9 cellular contexts compared by ENCODE assay signal in the genomic region with DNA sequence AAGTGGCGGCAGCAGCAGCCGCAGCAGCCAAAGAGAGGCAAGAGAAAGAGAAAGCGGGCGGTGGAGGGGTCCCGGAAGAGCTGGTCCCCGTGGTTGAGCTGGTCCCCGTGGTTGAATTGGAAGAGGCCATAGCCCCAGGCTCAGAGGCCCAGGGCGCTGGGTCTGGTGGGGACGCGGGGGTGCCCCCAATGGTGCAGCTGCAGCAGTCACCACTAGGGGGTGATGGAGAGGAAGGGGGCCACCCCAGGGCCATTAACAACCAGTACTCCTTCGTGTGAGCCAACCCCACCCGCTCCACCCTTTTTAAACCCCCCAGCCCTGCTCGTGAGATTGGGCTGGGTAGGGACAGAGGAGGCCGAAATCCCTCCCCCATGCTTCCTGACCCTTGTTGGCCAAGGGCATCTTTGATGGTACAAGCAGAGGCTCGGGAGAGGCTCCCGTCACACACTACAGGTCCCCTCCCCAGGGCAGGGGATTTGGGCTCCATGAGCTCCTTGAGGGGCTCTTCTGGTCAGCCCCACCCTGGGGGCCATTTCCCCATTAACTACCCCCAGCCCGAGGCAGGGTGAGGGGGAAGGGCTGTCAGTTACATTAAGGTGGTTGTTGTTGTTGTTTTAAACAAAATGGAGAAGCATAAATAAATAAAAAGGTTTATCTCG. TPM values are rescaled to one million over a fixed set of nuclear protein-coding genes. Genes with fewer than 3 reads are reported as not detected.
DNase-seq lines count a peak whose midpoint lies in the region; ATAC-seq and TF ChIP-seq lines count a peak whose summit lies in the region.
"Had no signal": no experiment of that assay in that cellular context is flagged by ENCODE, and none has a peak within 500 bp of the region (broad histone marks: within the 10 kb centered on the region; RNA-seq: fewer than 3 reads in every experiment).

No MANE protein-coding gene starts in this region.

- no peaks in the 10 kb centered on the region for H3K9me3 ChIP-seq in OCI-LY7 (ENCODE audit: low read length)

- peak; percentile 23 for DNase-seq in GDM1 (lab: John Stamatoyannopoulos, UW)
- DNase-seq in OCI-LY7 (ENCODE audit: low spot score): peak; percentile 50
- peak; percentile 31 for DNase-seq in activated effector memory CD4-positive, alpha-beta T cell treated with Interleukin-2 at 50 U/mL for 16 hours
- DNase-seq in hepatic stellate cell (ENCODE audit: low spot score): peak; percentile 64
- peak; percentile 37 for DNase-seq in stimulated activated CD8-positive, alpha-beta memory T cell treated with anti-CD3 and anti-CD28 coated beads, Interleukin-12 subunit alpha, Interleukin-12 subunit beta, amount 100 ng/mL, for 4 hours (ENCODE audit: low read depth)
- DNase-seq in C1 segment of cervical spinal cord (lab: John Stamatoyannopoulos, UW): no peak

- no peak overlapping the region for H3K27ac ChIP-seq in OCI-LY7 (ENCODE audit: low read depth, low read length, poor library complexity, severe bottlenecking)

- no peaks in the 10 kb centered on the region for H3K9me2 ChIP-seq in OCI-LY7 (ENCODE audit: insufficient read depth, low read length)

- TF ChIP-seq CTCF in OCI-LY7 (conservative IDR thresholded peaks at IDR 0.05; ENCODE audit: low read length): peak; percentile 79

- H3K79me2 ChIP-seq in OCI-LY7 (ENCODE audit: insufficient read depth, low read depth, low read length): peaks cover under 1% of the 10 kb centered on the region; the same call in 1 of the 2 replicates

- TSS peak; percentile 87 for BruUV-seq in OCI-LY7 (replicated peaks; lab: Mats Ljungman, UMichigan)

- CTCF ChIA-PET in OCI-LY7 (lab: Charles Lee; ENCODE audit: unreplicated experiment): interaction anchor here (0.8 kb wide), 1 partner anchor 72 kb away, joined by 3 read pairs; no protein-coding TSS in a partner anchor

- POLR2A ChIA-PET in OCI-LY7 (lab: Charles Lee): no interaction called here

- intact Hi-C loops in OCI-LY7 (cut with micrococcal nuclease; ENCODE audit: unreplicated experiment): loop anchor here (10.0 kb wide), 1 partner anchor 1881 kb away; no protein-coding TSS in a partner anchor

- H4K20me1 ChIP-seq in OCI-LY7 (ENCODE audit: insufficient read depth, low read length): no peaks in the 10 kb centered on the region

- peaks cover 55% of the 10 kb centered on the region for H3K36me3 ChIP-seq in OCI-LY7 (ENCODE audit: insufficient read depth, low read length)

- H3K4me2 ChIP-seq in OCI-LY7 (ENCODE audit: low read length): no peak overlapping the region

- no peak overlapping the region for H2AFZ ChIP-seq in OCI-LY7 (ENCODE audit: low read length)

- ATAC-seq in GM18517 (IDR thresholded peaks at IDR 0.05; ENCODE audit: unreplicated experiment) (no peak), HG03039 (IDR thresholded peaks at IDR 0.05; ENCODE audit: unreplicated experiment) (no peak)

- H3K4me3 ChIP-seq in OCI-LY7 (ENCODE audit: low read depth, low read length, poor library complexity, severe bottlenecking): no peak overlapping the region

- H3K4me1 ChIP-seq in OCI-LY7 (ENCODE audit: insufficient read depth, low read length, poor library complexity, severe bottlenecking): peaks cover 16% of the 10 kb centered on the region

RNA-seq across cellular contexts. Expression of a gene that starts 4.6 kb away (rescaled TPM):
- 1.0 and 5.0 TPM in 2 replicates for total RNA-seq in OCI-LY7 (2014; rRNA removed; shearing (Covaris generic))
- total RNA-seq in OCI-LY7 (2022): 4.4 and 5.0 TPM in 2 replicates
- total RNA-seq: M059J had no signal

RNA-seq across cellular contexts. Expression of a gene that starts 10.0 kb away (rescaled TPM):
- 29.8 and 59.8 TPM in 2 replicates for total RNA-seq in OCI-LY7 (2014; rRNA removed; shearing (Covaris generic))
- 76.5 and 92.9 TPM in 2 replicates for total RNA-seq in OCI-LY7 (2022)

RNA-seq across cellular contexts. Expression of a gene that starts 27.5 kb away (rescaled TPM):
- total RNA-seq in OCI-LY7 (2014; rRNA removed; shearing (Covaris generic)): 160 and 184 TPM in 2 replicates
- total RNA-seq in OCI-LY7 (2022): 176 and 211 TPM in 2 replicates

RNA-seq across cellular contexts. Expression of a gene that starts 50.9 kb away (rescaled TPM):
- 108 and 109 TPM in 2 replicates for total RNA-seq in OCI-LY7 (2014; rRNA removed; shearing (Covaris generic))
- total RNA-seq in OCI-LY7 (2022): 451 and 487 TPM in 2 replicates

RNA-seq across cellular contexts. Expression of a gene that starts 51.4 kb away (rescaled TPM):
- 84.8 and 118 TPM in 2 replicates for total RNA-seq in OCI-LY7 (2014; rRNA removed; shearing (Covaris generic))
- total RNA-seq in OCI-LY7 (2022): 84.2 and 87.2 TPM in 2 replicates

Comparison
In these comparisons a context has a peak if more than half of its experiments do, and no peak if none do; other contexts are left out.
1. DNase-seq: peak in GDM1 (single experiment), OCI-LY7 (single experiment), activated effector memory CD4-positive, alpha-beta T cell treated with Interleukin-2 at 50 U/mL for 16 hours (single experiment), hepatic stellate cell (single experiment) and stimulated activated CD8-positive, alpha-beta memory T cell treated with anti-CD3 and anti-CD28 coated beads, Interleukin-12 subunit alpha, Interleukin-12 subunit beta, amount 100 ng/mL, for 4 hours (single experiment); none in C1 segment of cervical spinal cord (0 of 14).